8 cellular contexts compared by ENCODE assay signal in genomic region chr11:90134420-90135003, GRCh38. TPM values are rescaled to one million over a fixed set of nuclear protein-coding genes. Genes with fewer than 3 reads are reported as not detected.
A peak's percentile ranks its signal among the peaks of the same experiment; 100 is the strongest.
DNase-seq lines count a peak whose midpoint lies in the region; ATAC-seq, FAIRE-seq and TF ChIP-seq lines count a peak whose summit lies in the region.

Gene NAALAD2 (plus strand): TSS chr11:90134663. CDS start chr11:90134759, 96 bp downstream.

- peak within 1 kb of the TSS; percentile 11; the same call in 1 of the 2 replicates for H2BK12ac ChIP-seq in H1 (ENCODE audit: low read depth, low read length)

- 0 out of 4 replicates have a peak, but pooled peaks have one; percentile 1 to 9 for TF ChIP-seq RAD21 in H1 (IDR thresholded peaks at IDR 0.05 in 1 of 2, conservative IDR thresholded peaks at IDR 0.05 in 1 of 2; ENCODE audit: low read depth in 2 of 2, low read length in 2 of 2)

- no peak for TF ChIP-seq EP300 in H1 (IDR thresholded peaks at IDR 0.05; ENCODE audit: borderline replicate concordance in 1 of 2, low read depth in 2 of 2, low read length in 2 of 2)

- peaks cover 6% of the 10 kb centered on the region for H3K23me2 ChIP-seq in H1 (ENCODE audit: low read depth, low read length)

- H3K9me3 ChIP-seq in Panc1 (ENCODE audit: control insufficient read depth, insufficient read depth, low read depth, low read length) = no peaks in the 10 kb centered on the region
- H3K9me3 ChIP-seq in H1 (ENCODE audit: insufficient read depth in 2 of 2, low read depth in 1 of 2, low read length in 1 of 2) = no peaks in the 10 kb centered on the region
- H3K9me3 ChIP-seq in lower lobe of right lung = no peaks in the 10 kb centered on the region
- H3K9me3 ChIP-seq in thoracic aorta = no peaks in the 10 kb centered on the region

- H4K8ac ChIP-seq in H1 (ENCODE audit: extremely low read depth, insufficient read depth, low read length) = peak within 1 kb of the TSS; percentile 30

- H3K4ac ChIP-seq in H1 (replicated peaks; ENCODE audit: insufficient read length, low read depth, low read length) = no peak within 1 kb of the TSS

- H3K4me3 ChIP-seq in Panc1 (ENCODE audit: low read depth in 2 of 2, low read length in 2 of 2) = peak within 1 kb of the TSS; percentile 42 to 57
- peak within 1 kb of the TSS; percentile 73 to 81 (median 76) for H3K4me3 ChIP-seq in H1 (ENCODE audit: extremely low read depth in 1 of 4, insufficient read depth in 2 of 4, low read depth in 3 of 4, low read length in 4 of 4)
- H3K4me3 ChIP-seq in lower lobe of right lung = peak within 1 kb of the TSS; percentile 52
- H3K4me3 ChIP-seq in thoracic aorta = peak within 1 kb of the TSS; percentile 75

- intact Hi-C loops in Panc1 (cut with micrococcal nuclease; ENCODE audit: unreplicated experiment) (no loop called here), lower lobe of right lung (cut with DNase I) (no loop called here)

- CTCF ChIA-PET in HEK293T (lab: Yijun Ruan, JAX) (no interaction called here), Panc1 (lab: Charles Lee) (no interaction called here), H1 (lab: Charles Lee; ENCODE audit: partially characterized antibody) (interaction anchor here (0.6 to 1.7 kb wide), 2 partner anchors 13 to 555 kb away, joined by 4 to 6 read pairs; no protein-coding TSS in a partner anchor)

- in situ Hi-C loops in Panc1 (cut with HindIII; ENCODE audit: low pct_unique_long_range_greater_than_20kb, low sequenced_read_pairs) (no loop called here), G401 (cut with HindIII; ENCODE audit: low sequenced_read_pairs) (no loop called here)

- H3K27ac ChIP-seq in Panc1 (ENCODE audit: low read length) = no peak within 1 kb of the TSS; the same call in 1 of the 2 replicates
- peak within 1 kb of the TSS; percentile 11; the same call in 1 of the 2 replicates for H3K27ac ChIP-seq in H1 (ENCODE audit: low read depth, low read length)
- no peak within 1 kb of the TSS for H3K27ac ChIP-seq in lower lobe of right lung
- H3K27ac ChIP-seq in thoracic aorta = no peak within 1 kb of the TSS

- H3K27me3 ChIP-seq in Panc1 (ENCODE audit: control insufficient read depth, insufficient read depth, low read length) (peaks cover 40% of the 10 kb centered on the region), H1 (replicated peaks in 1 of 4; ENCODE audit: control insufficient read depth in 3 of 4, extremely low read depth in 1 of 4, insufficient read depth in 3 of 4, low read length in 3 of 4) (no peaks in the 10 kb centered on the region), lower lobe of right lung (ENCODE audit: low read depth) (peaks cover 8% of the 10 kb centered on the region), thoracic aorta (replicated peaks; ENCODE audit: insufficient read depth) (no peaks in the 10 kb centered on the region)

- H3K4me2 ChIP-seq in H1 (ENCODE audit: insufficient read depth in 1 of 2, low read depth in 2 of 2, low read length in 2 of 2) = peak within 1 kb of the TSS; percentile 92 to 98

- no TSS peak for BruUV-seq in Panc1 (replicated peaks; lab: Mats Ljungman, UMichigan)

- H3K9ac ChIP-seq in H1 (replicated peaks in 1 of 4; ENCODE audit: extremely low read depth in 1 of 4, low read depth in 3 of 4, low read length in 3 of 4) = peak within 1 kb of the TSS; percentile 39 to 74 (median 56); a peak in 6 of 7 replicates

- H2BK120ac ChIP-seq in H1 (replicated peaks; ENCODE audit: low read depth, low read length) = peak within 1 kb of the TSS; percentile 86

- no peak within 1 kb of the TSS for H3K56ac ChIP-seq in H1 (replicated peaks; ENCODE audit: insufficient read length, low read depth, low read length)

- H4K91ac ChIP-seq in H1 (replicated peaks; ENCODE audit: insufficient read length, low read length) = peak within 1 kb of the TSS; percentile 73

- ATAC-seq in Panc1 = peak; percentile 89
- peak; percentile 63 to 74 for ATAC-seq in lower lobe of right lung
- ATAC-seq in thoracic aorta (ENCODE audit: insufficient number of reproducible peaks, low FRiP score, low read depth) = no peak

- no peak within 1 kb of the TSS for H2BK20ac ChIP-seq in H1 (ENCODE audit: low read length)

- 2% methylated on average over 26 of the region's 26 CpGs; no CpG with 5 or more reads in 1 of the 2 experiments for WGBS in H1 (ENCODE audit: extremely low coverage in 1 of 2, insufficient coverage in 1 of 2, insufficient read length in 1 of 2, insufficient replicate concordance in 2 of 2, low coverage in 1 of 2, low lambda C conversion rate in 2 of 2, missing lambda C conversion rate in 1 of 2), 2 experiments

- POLR2A ChIA-PET in HEK293T (lab: Yijun Ruan, JAX) (interaction anchor here (1.4 kb wide), 1 partner anchor 10 kb away, joined by 9 read pairs; no protein-coding TSS in a partner anchor), Panc1 (lab: Charles Lee) (no interaction called here), H1 (lab: Charles Lee; ENCODE audit: partially characterized antibody) (interaction anchor here (1.1 kb wide), 1 partner anchor 18 kb away, joined by 3 read pairs; no protein-coding TSS in a partner anchor)

- H3K4me1 ChIP-seq in Panc1 (ENCODE audit: control insufficient read depth, insufficient read depth, low read length) (peaks cover 10% of the 10 kb centered on the region), H1 (replicated peaks in 1 of 4; ENCODE audit: control insufficient read depth in 3 of 4, insufficient read depth in 4 of 4, low read length in 3 of 4) (peaks cover 1 to 6% (median 4%) of the 10 kb centered on the region in 4 experiments; a peak in 5 of 7 replicates), lower lobe of right lung (no peaks in the 10 kb centered on the region), thoracic aorta (ENCODE audit: control insufficient read depth in 1 of 2, low read depth in 2 of 2) (peaks cover 6 to 8% of the 10 kb centered on the region in 2 donors)

- H3K18ac ChIP-seq in H1 (ENCODE audit: extremely low read depth, low read length) = peak within 1 kb of the TSS; percentile 91

- TF ChIP-seq CTCF in Panc1 (IDR thresholded peaks at IDR 0.05) = no peak
- TF ChIP-seq CTCF in H1 (IDR thresholded peaks at IDR 0.05; ENCODE audit: control extremely low read depth in 1 of 3, insufficient read depth in 1 of 3, low read depth in 1 of 3, low read length in 3 of 3) = no peak
- TF ChIP-seq CTCF in lower lobe of right lung (IDR thresholded peaks at IDR 0.05) = no peak
- no peak for TF ChIP-seq CTCF in thoracic aorta (IDR thresholded peaks at IDR 0.05)

- no peak within 1 kb of the TSS for H2BK5ac ChIP-seq in H1 (ENCODE audit: low read depth, low read length)

- H3K79me2 ChIP-seq in H1 (ENCODE audit: control insufficient read depth in 1 of 2, insufficient read depth in 2 of 2, low read length in 2 of 2) = no peaks in the 10 kb centered on the region

- no peaks in the 10 kb centered on the region for H3K36me3 ChIP-seq in Panc1 (ENCODE audit: control insufficient read depth, insufficient read depth, low read length)
- no peaks in the 10 kb centered on the region for H3K36me3 ChIP-seq in H1 (ENCODE audit: control insufficient read depth in 2 of 4, insufficient read depth in 4 of 4, low read length in 3 of 4)
- H3K36me3 ChIP-seq in lower lobe of right lung = no peaks in the 10 kb centered on the region
- H3K36me3 ChIP-seq in thoracic aorta = no peaks in the 10 kb centered on the region

- no peaks in the 10 kb centered on the region for H3K79me1 ChIP-seq in H1 (ENCODE audit: low read depth, low read length)

- no peak within 1 kb of the TSS for H4K5ac ChIP-seq in H1 (ENCODE audit: insufficient read length, low read depth, low read length)

- no peak within 1 kb of the TSS; the same call in 1 of the 2 replicates for H2AK5ac ChIP-seq in H1 (ENCODE audit: low read depth, low read length)

- peak within 1 kb of the TSS; percentile 95 for H2AFZ ChIP-seq in H1 (ENCODE audit: low read length)

- no peak for TF ChIP-seq POLR2A in GM12892 (IDR thresholded peaks at IDR 0.05; ENCODE audit: low read depth, low read length)
- TF ChIP-seq POLR2A in H1 (IDR thresholded peaks at IDR 0.05; ENCODE audit: control extremely low read depth in 1 of 2, low read depth in 2 of 2, low read length in 2 of 2) = peak in 1 of 2 experiments; percentile 21; a peak in 2 of 3 replicates

- DNase-seq in GM12892 (ENCODE audit: insufficient read length) (no peak), HEK293T (ENCODE audit: extremely low spot score) (peak; percentile 45), Panc1 (ENCODE audit: low read depth, low spot score) (no peak), H1 (ENCODE audit: low read depth in 1 of 2, low spot score in 2 of 2) (peak; percentile 65 to 77), lower lobe of right lung (peak; percentile 46), thoracic aorta (ENCODE audit: low spot score) (no peak), G401 (ENCODE audit: low spot score) (no peak)
- DNase-seq in effector CD4-positive, alpha-beta T cell = no peak

- H3K14ac ChIP-seq in H1 (ENCODE audit: insufficient read length) = no peak within 1 kb of the TSS

- no peaks in the 10 kb centered on the region for H4K20me1 ChIP-seq in H1 (replicated peaks in 1 of 2; ENCODE audit: control insufficient read depth in 1 of 2, insufficient read depth in 2 of 2, low read length in 2 of 2)

- peak; percentile 30 for FAIRE-seq in GM12892 (lab: Jason Lieb, UNC)
- no peak for FAIRE-seq in H1 (lab: Jason Lieb, UNC)

- H2BK15ac ChIP-seq in H1 (ENCODE audit: low read length) = no peak within 1 kb of the TSS

- H3K23ac ChIP-seq in H1 (ENCODE audit: insufficient read length) = no peak within 1 kb of the TSS

TF ChIP-seq in HEK293T, 16 proteins besides CTCF, POLR2A, EP300 and RAD21 (continues in another document):
- no peak for TF ChIP-seq CTBP1 (IDR thresholded peaks at IDR 0.05; ENCODE audit: borderline replicate concordance)
- no peak for TF ChIP-seq LEF1 (IDR thresholded peaks at IDR 0.05; ENCODE audit: borderline replicate concordance)
- no peak for TF ChIP-seq SUZ12 (IDR thresholded peaks at IDR 0.05)
- no peak for TF ChIP-seq FOXM1 (IDR thresholded peaks at IDR 0.05; ENCODE audit: borderline replicate concordance)

TF ChIP-seq in H1, 55 proteins besides CTCF, POLR2A, EP300 and RAD21 (continues in another document):
- TF ChIP-seq HDAC6 (IDR thresholded peaks at IDR 0.05; ENCODE audit: low read depth, low read length) (no peak), RBBP5 (IDR thresholded peaks at IDR 0.05; ENCODE audit: borderline replicate concordance, low read depth, low read length) (peak; percentile 88; the same call in 1 of the 2 replicates)

RNA-seq across cellular contexts. Expression of gene NAALAD2, which starts in this region (rescaled TPM):
- 0.25 TPM for polyA plus RNA-seq in GM12892 (2012; ENCODE audit: missing spikeins)
- total RNA-seq in Panc1 (2021; ENCODE audit: unreplicated experiment) = not detected
- polyA plus RNA-seq in Panc1 (2012; ENCODE audit: insufficient read length) = 0.12 TPM
- total RNA-seq in H1 (2021; fragmentation: NEBNext Ultra II Directional; extraction: Animal tissue kit (Norgen Biotek cat#: 25700)) = 3.9 and 4.1 TPM in 2 replicates
- 2.1 and 2.6 TPM in 2 replicates for polyA plus RNA-seq in H1 (2011; rRNA removed)
- 3.9 TPM for polyA plus RNA-seq in H1 (2011; cell fraction: cytosol; rRNA removed)
- 6.3 TPM for polyA plus RNA-seq in H1 (2011; cell fraction: nucleus; rRNA removed)
- 2.7 to 8.1 TPM (median 3.3 TPM) in 4 replicates for polyA plus RNA-seq in H1 (2012, experiment 1 of 2)
- 0.66 TPM for polyA plus RNA-seq in H1 (2012, experiment 2 of 2)
- polyA plus RNA-seq in H1 (2013, experiment 1 of 2) = 5.2 TPM
- polyA plus RNA-seq in H1 (2013, experiment 2 of 2) = 3.9 TPM
- 8.2 and 13.2 TPM in 2 replicates for polyA minus RNA-seq in H1 (2011; rRNA and poly(A)+ RNA removed)
- polyA minus RNA-seq in H1 (2011; cell fraction: cytosol; rRNA and poly(A)+ RNA removed) = 3.5 TPM
- 28.1 TPM for polyA minus RNA-seq in H1 (2011; cell fraction: nucleus; rRNA and poly(A)+ RNA removed)
- 1.6 TPM for total RNA-seq in lower lobe of right lung
- total RNA-seq in thoracic aorta = under 1 TPM; 0.42 to 0.68 TPM
- not detected in 2 replicates for total RNA-seq in G401 (2014; rRNA removed; shearing (Covaris generic))

Comparison
In these comparisons a context has a peak if more than half of its experiments do, and no peak if none do; other contexts are left out.
1. Peak in ATAC-seq and H3K4me3 ChIP-seq in Panc1; RNA of the gene not detected or under 1 TPM.
2. DNase-seq: peak in HEK293T (single experiment), H1 (2 of 2) and lower lobe of right lung (single experiment); none in GM12892 (single experiment), Panc1 (single experiment), thoracic aorta (single experiment), effector CD4-positive, alpha-beta T cell (single experiment) and G401 (single experiment).
3. Peak in every context shown above with its lines, with median percentiles within 50 percentile points of each other: H3K4me3 ChIP-seq.